In genomic region chr10:32971536-32972091, GRCh38 we compare ENCODE assay signal across 1 cellular context.
TF ChIP-seq lines count a peak whose summit lies in the region.

No MANE protein-coding gene starts in this region.

TF ChIP-seq in K562, 482 proteins besides CTCF, POLR2A, EP300 and RAD21 (continued from another document and continues in another):
- TF ChIP-seq ZNF318 (IDR thresholded peaks at IDR 0.05; ENCODE audit: borderline replicate concordance in 1 of 2, low read depth in 1 of 2) (no peak), TAF7 (tag; IDR thresholded peaks at IDR 0.05) (no peak), ZFX (CRISPR knock-in tag; IDR thresholded peaks at IDR 0.05) (no peak), ATF4 (CRISPR knock-in tag; IDR thresholded peaks at IDR 0.05) (0 out of 2 replicates have a peak, but pooled peaks have one; percentile 33), HDAC1 (IDR thresholded peaks at IDR 0.05) (peak; percentile 59 to 66; a peak in 3 of 4 replicates), ILK (tag; IDR thresholded peaks at IDR 0.05; ENCODE audit: borderline replicate concordance, low read depth) (no peak), ZNF121 (CRISPR knock-in tag; conservative IDR thresholded peaks at IDR 0.05) (no peak), TBL1XR1 (IDR thresholded peaks at IDR 0.05; ENCODE audit: low read length in 2 of 2) (peak in 1 of 2 experiments; percentile 74; a peak in 2 of 4 replicates), ZNF75A (CRISPR knock-in tag; IDR thresholded peaks at IDR 0.05) (no peak), ZNF584 (CRISPR knock-in tag; IDR thresholded peaks at IDR 0.05; ENCODE audit: low read depth) (peak; percentile 42; the same call in 1 of the 2 replicates), CBX5 (IDR thresholded peaks at IDR 0.05; ENCODE audit: borderline replicate concordance, low read depth) (no peak), TAF1 (IDR thresholded peaks at IDR 0.05; ENCODE audit: control insufficient read depth, extremely low read depth, insufficient read depth, low read length, severe bottlenecking) (no peak), ZNF124 (CRISPR knock-in tag; IDR thresholded peaks at IDR 0.05) (no peak), KLF13 (tag; IDR thresholded peaks at IDR 0.05; ENCODE audit: borderline replicate concordance, low read depth) (no peak), MTA1 (IDR thresholded peaks at IDR 0.05; ENCODE audit: borderline replicate concordance) (no peak), SMAD3 (CRISPR knock-in tag; conservative IDR thresholded peaks at IDR 0.05) (no peak), MTA2 (IDR thresholded peaks at IDR 0.05; ENCODE audit: low read depth) (peak; percentile 33; the same call in 1 of the 2 replicates), ZNF586 (CRISPR knock-in tag; conservative IDR thresholded peaks at IDR 0.05) (no peak), NKRF (IDR thresholded peaks at IDR 0.05; ENCODE audit: borderline replicate concordance) (no peak), RB1 (IDR thresholded peaks at IDR 0.05; ENCODE audit: low read depth) (no peak), HSF4 (CRISPR knock-in tag; IDR thresholded peaks at IDR 0.05; ENCODE audit: borderline replicate concordance) (no peak), JUND (IDR thresholded peaks at IDR 0.05; ENCODE audit: borderline replicate concordance, low read depth, low read length) (peak; percentile 51; the same call in 1 of the 2 replicates), JUND (tag; IDR thresholded peaks at IDR 0.05; ENCODE audit: borderline replicate concordance, low read depth, low read length) (no peak; the same call in 2 of the 3 replicates), RNF2 (IDR thresholded peaks at IDR 0.05) (peak; percentile 23; the same call in 1 of the 2 replicates), RFX1 (IDR thresholded peaks at IDR 0.05) (no peak), ZNF175 (CRISPR knock-in tag; IDR thresholded peaks at IDR 0.05; ENCODE audit: low read depth) (no peak), PCBP1 (IDR thresholded peaks at IDR 0.05; ENCODE audit: low read depth, low read length, poor library complexity, severe bottlenecking) (no peak), BRD9 (IDR thresholded peaks at IDR 0.05; ENCODE audit: low read depth, partially characterized antibody) (peak; percentile 58), POLR2AphosphoS5 (IDR thresholded peaks at IDR 0.05; ENCODE audit: control insufficient read depth, insufficient read depth, low read depth, low read length) (0 out of 2 replicates have a peak, but pooled peaks have one; percentile 27), BCLAF1 (IDR thresholded peaks at IDR 0.05; ENCODE audit: borderline replicate concordance in 1 of 2, control insufficient read depth in 1 of 2, low read depth in 2 of 2, low read length in 1 of 2) (peak in 1 of 2 experiments; percentile 69; a peak in 1 of 4 replicates), ZNF436 (CRISPR knock-in tag; IDR thresholded peaks at IDR 0.05) (no peak), UBTF (IDR thresholded peaks at IDR 0.05; ENCODE audit: borderline replicate concordance in 1 of 2, low read depth in 2 of 2, low read length in 2 of 2) (0 out of 4 replicates have a peak, but pooled peaks of 1 of the 2 experiments have one; percentile 63), DPF2 (IDR thresholded peaks at IDR 0.05) (peak; percentile 80), FOXP1 (CRISPR knock-in tag; IDR thresholded peaks at IDR 0.05) (no peak), ATF7 (IDR thresholded peaks at IDR 0.05) (no peak; the same call in 1 of the 2 replicates), NR0B1 (IDR thresholded peaks at IDR 0.05; ENCODE audit: partially characterized antibody) (no peak), ARNT (IDR thresholded peaks at IDR 0.05) (peak; percentile 42 to 47; a peak in 2 of 4 replicates), ZNF740 (CRISPR knock-in tag; IDR thresholded peaks at IDR 0.05) (no peak), ZNF740 (tag; IDR thresholded peaks at IDR 0.05) (no peak)
